ENCODE assay signal across 1 cellular context in the genomic region with DNA sequence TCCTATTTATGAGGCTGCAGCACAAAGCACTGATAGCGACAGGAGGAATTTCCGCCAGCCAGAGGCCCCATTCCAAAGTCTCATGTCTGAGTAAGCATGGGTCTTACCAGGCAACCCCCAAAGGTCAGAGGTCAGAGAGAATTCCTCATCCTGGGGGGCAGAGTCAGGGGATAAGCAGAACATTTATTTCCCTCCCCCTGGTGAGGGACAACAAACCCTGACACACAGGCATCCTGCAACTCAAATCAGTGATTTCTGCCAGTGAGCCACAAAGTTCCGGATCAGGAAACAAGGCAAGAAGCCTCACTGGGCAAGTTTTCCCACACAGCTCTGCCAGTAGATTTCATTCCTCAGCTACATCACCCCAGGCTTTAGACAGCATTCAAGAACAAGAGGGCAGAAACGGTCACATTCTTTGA.
TF ChIP-seq lines count a peak whose summit lies in the region.

No MANE protein-coding gene starts in this region.

TF ChIP-seq in A549, 52 proteins besides CTCF, POLR2A, EP300 and RAD21:
- TF ChIP-seq FOSB (CRISPR knock-in tag; IDR thresholded peaks at IDR 0.05) (no peak), RCOR1 (IDR thresholded peaks at IDR 0.05; ENCODE audit: low read depth, low read length) (no peak), FOSL2 (IDR thresholded peaks at IDR 0.05) (no peak), FOSL2 (CRISPR knock-in tag; IDR thresholded peaks at IDR 0.05) (no peak), EHMT2 (IDR thresholded peaks at IDR 0.05; ENCODE audit: low read depth) (no peak), CEBPB (IDR thresholded peaks at IDR 0.05) (no peak), HDAC2 (IDR thresholded peaks at IDR 0.05) (no peak), NR3C1 (IDR thresholded peaks at IDR 0.05) (no peak)
- TF ChIP-seq, protein P1, sequence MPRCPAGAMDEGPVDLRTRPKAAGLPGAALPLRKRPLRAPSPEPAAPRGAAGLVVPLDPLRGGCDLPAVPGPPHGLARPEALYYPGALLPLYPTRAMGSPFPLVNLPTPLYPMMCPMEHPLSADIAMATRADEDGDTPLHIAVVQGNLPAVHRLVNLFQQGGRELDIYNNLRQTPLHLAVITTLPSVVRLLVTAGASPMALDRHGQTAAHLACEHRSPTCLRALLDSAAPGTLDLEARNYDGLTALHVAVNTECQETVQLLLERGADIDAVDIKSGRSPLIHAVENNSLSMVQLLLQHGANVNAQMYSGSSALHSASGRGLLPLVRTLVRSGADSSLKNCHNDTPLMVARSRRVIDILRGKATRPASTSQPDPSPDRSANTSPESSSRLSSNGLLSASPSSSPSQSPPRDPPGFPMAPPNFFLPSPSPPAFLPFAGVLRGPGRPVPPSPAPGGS (IDR thresholded peaks at IDR 0.05): no peak
